2 cellular contexts compared by ENCODE assay signal in genomic region chr9:136619742-136620440, GRCh38.
TF ChIP-seq lines count a peak whose summit lies in the region.

No MANE protein-coding gene starts in this region.

TF ChIP-seq in IMR-90, 13 proteins besides CTCF, POLR2A, EP300 and RAD21:
- no peak for TF ChIP-seq NFE2L2 (IDR thresholded peaks at IDR 0.05; ENCODE audit: low read depth, low read length)
- TF ChIP-seq BHLHE40 (IDR thresholded peaks at IDR 0.05; ENCODE audit: low read depth, low read length): peak; percentile 55
- TF ChIP-seq CEBPB (IDR thresholded peaks at IDR 0.05; ENCODE audit: low read depth, low read length): peak; percentile 52; the same call in 1 of the 2 replicates

TF ChIP-seq in HepG2, 621 proteins besides CTCF, POLR2A, EP300 and RAD21 (continues in another document):
- no peak for TF ChIP-seq ZNF256 (CRISPR knock-in tag; conservative IDR thresholded peaks at IDR 0.05)
- TF ChIP-seq HHEX (CRISPR knock-in tag; IDR thresholded peaks at IDR 0.05): no peak
- TF ChIP-seq ZNF75D (CRISPR knock-in tag; IDR thresholded peaks at IDR 0.05; ENCODE audit: borderline replicate concordance): no peak
- no peak for TF ChIP-seq ZNF781 (CRISPR knock-in tag; IDR thresholded peaks at IDR 0.05; ENCODE audit: borderline replicate concordance, not compliant biosample characterization)
- peak; percentile 96; the same call in 1 of the 2 replicates for TF ChIP-seq AHR (CRISPR knock-in tag; IDR thresholded peaks at IDR 0.05)
- TF ChIP-seq NFKBIZ (CRISPR knock-in tag; IDR thresholded peaks at IDR 0.05): no peak
- no peak for TF ChIP-seq ZNF550 (CRISPR knock-in tag; IDR thresholded peaks at IDR 0.05; ENCODE audit: borderline replicate concordance)
- no peak for TF ChIP-seq ASH2L (IDR thresholded peaks at IDR 0.05; ENCODE audit: insufficient read length, low read depth, low read length)
- TF ChIP-seq, protein P1, sequence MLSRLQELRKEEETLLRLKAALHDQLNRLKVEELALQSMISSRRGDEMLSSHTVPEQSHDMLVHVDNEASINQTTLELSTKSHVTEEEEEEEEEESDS (CRISPR knock-in tag; IDR thresholded peaks at IDR 0.05; ENCODE audit: borderline replicate concordance): no peak
- TF ChIP-seq HCFC1 (IDR thresholded peaks at IDR 0.05; ENCODE audit: low read depth, low read length): no peak
- peak; percentile 65 for TF ChIP-seq SPEN (CRISPR knock-in tag; IDR thresholded peaks at IDR 0.05; ENCODE audit: low read depth)
- TF ChIP-seq RBM39 (IDR thresholded peaks at IDR 0.05; ENCODE audit: low read depth, low read length, poor library complexity, severe bottlenecking): no peak
- 0 out of 2 replicates have a peak, but pooled peaks have one; percentile 38 for TF ChIP-seq NR2F2 (IDR thresholded peaks at IDR 0.05; ENCODE audit: borderline replicate concordance, low read depth)
- TF ChIP-seq, protein P2, sequence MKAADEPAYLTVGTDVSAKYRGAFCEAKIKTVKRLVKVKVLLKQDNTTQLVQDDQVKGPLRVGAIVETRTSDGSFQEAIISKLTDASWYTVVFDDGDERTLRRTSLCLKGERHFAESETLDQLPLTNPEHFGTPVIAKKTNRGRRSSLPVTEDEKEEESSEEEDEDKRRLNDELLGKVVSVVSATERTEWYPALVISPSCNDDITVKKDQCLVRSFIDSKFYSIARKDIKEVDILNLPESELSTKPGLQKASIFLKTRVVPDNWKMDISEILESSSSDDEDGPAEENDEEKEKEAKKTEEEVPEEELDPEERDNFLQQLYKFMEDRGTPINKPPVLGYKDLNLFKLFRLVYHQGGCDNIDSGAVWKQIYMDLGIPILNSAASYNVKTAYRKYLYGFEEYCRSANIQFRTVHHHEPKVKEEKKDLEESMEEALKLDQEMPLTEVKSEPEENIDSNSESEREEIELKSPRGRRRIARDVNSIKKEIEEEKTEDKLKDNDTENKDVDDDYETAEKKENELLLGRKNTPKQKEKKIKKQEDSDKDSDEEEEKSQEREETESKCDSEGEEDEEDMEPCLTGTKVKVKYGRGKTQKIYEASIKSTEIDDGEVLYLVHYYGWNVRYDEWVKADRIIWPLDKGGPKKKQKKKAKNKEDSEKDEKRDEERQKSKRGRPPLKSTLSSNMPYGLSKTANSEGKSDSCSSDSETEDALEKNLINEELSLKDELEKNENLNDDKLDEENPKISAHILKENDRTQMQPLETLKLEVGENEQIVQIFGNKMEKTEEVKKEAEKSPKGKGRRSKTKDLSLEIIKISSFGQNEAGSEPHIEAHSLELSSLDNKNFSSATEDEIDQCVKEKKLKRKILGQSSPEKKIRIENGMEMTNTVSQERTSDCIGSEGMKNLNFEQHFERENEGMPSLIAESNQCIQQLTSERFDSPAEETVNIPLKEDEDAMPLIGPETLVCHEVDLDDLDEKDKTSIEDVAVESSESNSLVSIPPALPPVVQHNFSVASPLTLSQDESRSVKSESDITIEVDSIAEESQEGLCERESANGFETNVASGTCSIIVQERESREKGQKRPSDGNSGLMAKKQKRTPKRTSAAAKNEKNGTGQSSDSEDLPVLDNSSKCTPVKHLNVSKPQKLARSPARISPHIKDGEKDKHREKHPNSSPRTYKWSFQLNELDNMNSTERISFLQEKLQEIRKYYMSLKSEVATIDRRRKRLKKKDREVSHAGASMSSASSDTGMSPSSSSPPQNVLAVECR (CRISPR knock-in tag; IDR thresholded peaks at IDR 0.05; ENCODE audit: borderline replicate concordance): peak; percentile 58; the same call in 1 of the 2 replicates
- TF ChIP-seq RFXANK (CRISPR knock-in tag; IDR thresholded peaks at IDR 0.05): no peak
- 0 out of 2 replicates have a peak, but pooled peaks have one; percentile 64 for TF ChIP-seq ZSCAN29 (CRISPR knock-in tag; conservative IDR thresholded peaks at IDR 0.05)
- TF ChIP-seq SOX5 (CRISPR knock-in tag; IDR thresholded peaks at IDR 0.05; ENCODE audit: borderline replicate concordance): peak; percentile 61
- TF ChIP-seq ZNF687 (CRISPR knock-in tag; IDR thresholded peaks at IDR 0.05): peak; percentile 90
- no peak for TF ChIP-seq TBP (CRISPR knock-in tag; IDR thresholded peaks at IDR 0.05)
- TF ChIP-seq SP4 (CRISPR knock-in tag; IDR thresholded peaks at IDR 0.05): no peak
- no peak; the same call in 1 of the 2 replicates for TF ChIP-seq ZNF563 (CRISPR knock-in tag; IDR thresholded peaks at IDR 0.05)
- TF ChIP-seq, protein P3, sequence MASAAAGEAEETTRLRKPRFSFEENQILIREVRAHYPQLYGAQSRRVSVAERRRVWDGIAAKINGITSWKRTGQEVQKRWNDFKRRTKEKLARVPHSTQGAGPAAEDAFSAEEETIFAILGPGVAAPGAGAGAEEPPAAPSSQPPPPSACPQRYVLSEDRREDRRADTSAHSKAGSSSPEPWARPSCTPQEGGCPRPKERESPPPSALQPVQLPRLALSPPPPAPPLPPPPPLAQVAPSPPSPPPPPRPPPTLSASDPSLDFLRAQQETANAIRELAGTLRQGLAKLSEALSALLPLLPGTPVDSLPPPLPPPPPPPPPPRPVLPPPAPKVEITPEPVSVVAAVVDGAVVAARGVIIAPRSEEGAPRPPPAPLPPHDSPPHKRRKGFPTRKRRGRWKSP (CRISPR knock-in tag; IDR thresholded peaks at IDR 0.05): peak; percentile 76; the same call in 1 of the 2 replicates
- TF ChIP-seq TRIM24 (CRISPR knock-in tag; IDR thresholded peaks at IDR 0.05): no peak
- no peak for TF ChIP-seq HDAC6 (IDR thresholded peaks at IDR 0.05; ENCODE audit: low read depth, low read length)
- no peak for TF ChIP-seq MBNL3 (CRISPR knock-in tag; conservative IDR thresholded peaks at IDR 0.05)
- TF ChIP-seq ZNF709 (CRISPR knock-in tag; IDR thresholded peaks at IDR 0.05): no peak
- no peak for TF ChIP-seq CBX1 (IDR thresholded peaks at IDR 0.05; ENCODE audit: low read depth)
- TF ChIP-seq ZBTB34 (CRISPR knock-in tag; IDR thresholded peaks at IDR 0.05): no peak
- peak; percentile 70; the same call in 1 of the 2 replicates for TF ChIP-seq GFI1 (CRISPR knock-in tag; IDR thresholded peaks at IDR 0.05; ENCODE audit: borderline replicate concordance)
- no peak for TF ChIP-seq CBX2 (IDR thresholded peaks at IDR 0.05; ENCODE audit: low read depth, low read length)
- peak; percentile 83; the same call in 1 of the 2 replicates for TF ChIP-seq CBX2 (CRISPR knock-in tag; IDR thresholded peaks at IDR 0.05; ENCODE audit: low read depth)
- TF ChIP-seq ELF4 (CRISPR knock-in tag; IDR thresholded peaks at IDR 0.05; ENCODE audit: borderline replicate concordance): no peak
- TF ChIP-seq, protein P4, sequence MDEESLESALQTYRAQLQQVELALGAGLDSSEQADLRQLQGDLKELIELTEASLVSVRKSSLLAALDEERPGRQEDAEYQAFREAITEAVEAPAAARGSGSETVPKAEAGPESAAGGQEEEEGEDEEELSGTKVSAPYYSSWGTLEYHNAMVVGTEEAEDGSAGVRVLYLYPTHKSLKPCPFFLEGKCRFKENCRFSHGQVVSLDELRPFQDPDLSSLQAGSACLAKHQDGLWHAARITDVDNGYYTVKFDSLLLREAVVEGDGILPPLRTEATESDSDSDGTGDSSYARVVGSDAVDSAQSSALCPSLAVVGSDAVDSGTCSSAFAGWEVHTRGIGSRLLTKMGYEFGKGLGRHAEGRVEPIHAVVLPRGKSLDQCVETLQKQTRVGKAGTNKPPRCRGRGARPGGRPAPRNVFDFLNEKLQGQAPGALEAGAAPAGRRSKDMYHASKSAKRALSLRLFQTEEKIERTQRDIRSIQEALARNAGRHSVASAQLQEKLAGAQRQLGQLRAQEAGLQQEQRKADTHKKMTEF (CRISPR knock-in tag; IDR thresholded peaks at IDR 0.05): peak; percentile 70; the same call in 1 of the 2 replicates
- no peak for TF ChIP-seq GTF2F1 (IDR thresholded peaks at IDR 0.05; ENCODE audit: low read length)
- TF ChIP-seq KDM5A (IDR thresholded peaks at IDR 0.05; ENCODE audit: borderline replicate concordance, low read length): no peak
- no peak for TF ChIP-seq ZNF629 (CRISPR knock-in tag; conservative IDR thresholded peaks at IDR 0.05)
- TF ChIP-seq GABPB1 (CRISPR knock-in tag; IDR thresholded peaks at IDR 0.05): peak; percentile 87
- TF ChIP-seq SIX4 (CRISPR knock-in tag; IDR thresholded peaks at IDR 0.05): no peak
- no peak for TF ChIP-seq ZMAT5 (CRISPR knock-in tag; IDR thresholded peaks at IDR 0.05; ENCODE audit: borderline replicate concordance, low read depth)
- no peak for TF ChIP-seq FLYWCH1 (CRISPR knock-in tag; IDR thresholded peaks at IDR 0.05)
- TF ChIP-seq CCDC6 (CRISPR knock-in tag; IDR thresholded peaks at IDR 0.05): no peak; the same call in 1 of the 2 replicates
- no peak for TF ChIP-seq GRHL1 (CRISPR knock-in tag; conservative IDR thresholded peaks at IDR 0.05)
- TF ChIP-seq, protein P5, sequence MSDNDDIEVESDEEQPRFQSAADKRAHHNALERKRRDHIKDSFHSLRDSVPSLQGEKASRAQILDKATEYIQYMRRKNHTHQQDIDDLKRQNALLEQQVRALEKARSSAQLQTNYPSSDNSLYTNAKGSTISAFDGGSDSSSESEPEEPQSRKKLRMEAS (IDR thresholded peaks at IDR 0.05): peak; percentile 39; the same call in 1 of the 2 replicates
- TF ChIP-seq ZNF24 (IDR thresholded peaks at IDR 0.05): no peak
- peak; percentile 86 for TF ChIP-seq HDAC1 (CRISPR knock-in tag; IDR thresholded peaks at IDR 0.05)
- peak; percentile 54; the same call in 1 of the 2 replicates for TF ChIP-seq AKAP8 (CRISPR knock-in tag; IDR thresholded peaks at IDR 0.05)
- no peak for TF ChIP-seq SOX13 (IDR thresholded peaks at IDR 0.05)
- peak in 1 of 2 experiments; percentile 65; a peak in 2 of 4 replicates for TF ChIP-seq SOX13 (CRISPR knock-in tag; conservative IDR thresholded peaks at IDR 0.05 in 1 of 2, IDR thresholded peaks at IDR 0.05 in 1 of 2)
- TF ChIP-seq CENPX (CRISPR knock-in tag; IDR thresholded peaks at IDR 0.05): no peak
- no peak for TF ChIP-seq GMEB1 (CRISPR knock-in tag; IDR thresholded peaks at IDR 0.05; ENCODE audit: borderline replicate concordance)
